Comparison of ENCODE assay signal across 10 cellular contexts in genomic region chr5:3197699-3198098, GRCh38.
DNase-seq lines count a peak whose midpoint lies in the region; ATAC-seq, FAIRE-seq and TF ChIP-seq lines count a peak whose summit lies in the region.
"Had no signal": no experiment of that assay in that cellular context is flagged by ENCODE, and none has a peak within 500 bp of the region (broad histone marks: within the 10 kb centered on the region; RNA-seq: fewer than 3 reads in every experiment).

No MANE protein-coding gene starts in this region.

- H3K9me3 Mint-ChIP-seq in WTC11 (peaks cover 3% of the 10 kb centered on the region), type B pancreatic cell (no peaks in the 10 kb centered on the region)
- peaks cover under 1% of the 10 kb centered on the region for H3K9me3 Mint-ChIP-seq in activated T-helper 2 cell treated with anti-CD3 and anti-CD28 coated beads, Interferon-gamma antibody, Interleukin-2, Interleukin-4, amounts not matched to agents 10 μg/mL and 5 μg/mL and 100 μg/mL, durations not matched to agents 14 hours and 24 hours and 36 hours

- H3K27me3 Mint-ChIP-seq in WTC11 (ENCODE audit: low read depth) (peaks cover 34% of the 10 kb centered on the region), type B pancreatic cell (peaks cover 62% of the 10 kb centered on the region)
- peaks cover 3% of the 10 kb centered on the region for H3K27me3 Mint-ChIP-seq in activated T-helper 2 cell treated with anti-CD3 and anti-CD28 coated beads, Interferon-gamma antibody, Interleukin-2, Interleukin-4, amounts not matched to agents 10 μg/mL and 5 μg/mL and 100 μg/mL, durations not matched to agents 14 hours and 24 hours and 36 hours (ENCODE audit: low read depth)

- ATAC-seq in left cardiac atrium (no peak), WTC11 (peak; percentile 71), GM19351 (IDR thresholded peaks at IDR 0.05; ENCODE audit: unreplicated experiment) (no peak)
- ATAC-seq: PC-3 had no signal

- H3K36me3 Mint-ChIP-seq in WTC11 (no peaks in the 10 kb centered on the region; the same call in 1 of the 2 replicates), type B pancreatic cell (no peaks in the 10 kb centered on the region)
- no peaks in the 10 kb centered on the region for H3K36me3 Mint-ChIP-seq in activated T-helper 2 cell treated with anti-CD3 and anti-CD28 coated beads, Interferon-gamma antibody, Interleukin-2, Interleukin-4, amounts not matched to agents 10 μg/mL and 5 μg/mL and 100 μg/mL, durations not matched to agents 14 hours and 24 hours and 36 hours (ENCODE audit: low read depth)

- H3K27ac Mint-ChIP-seq in WTC11 = no peak overlapping the region
- no peak overlapping the region for H3K27ac Mint-ChIP-seq in type B pancreatic cell
- H3K27ac Mint-ChIP-seq in activated T-helper 2 cell treated with anti-CD3 and anti-CD28 coated beads, Interferon-gamma antibody, Interleukin-2, Interleukin-4, amounts not matched to agents 10 μg/mL and 5 μg/mL and 100 μg/mL, durations not matched to agents 14 hours and 24 hours and 36 hours = no peak overlapping the region

- no peak for TF ChIP-seq CTCF in WTC11 (IDR thresholded peaks at IDR 0.05)
- TF ChIP-seq CTCF in type B pancreatic cell (conservative IDR thresholded peaks at IDR 0.05) = no peak

- intact Hi-C loops in cardiac septum (cut with DNase I) = no loop called here
- intact Hi-C loops in left cardiac atrium (cut with DNase I) = no loop called here
- intact Hi-C loops in activated T-helper 2 cell treated with anti-CD3 and anti-CD28 coated beads, Interferon-gamma antibody, Interleukin-2, Interleukin-4, amounts not matched to agents 10 μg/mL and 5 μg/mL and 100 μg/mL, durations not matched to agents 14 hours and 24 hours and 36 hours (cut with micrococcal nuclease) = no loop called here

- CTCF ChIA-PET in WTC11 (lab: Charles Lee) = interaction anchor here (0.6 to 1.1 kb wide), 5 partner anchors 12 to 360 kb away, joined by 3 to 4 read pairs (median 3); no protein-coding TSS in a partner anchor

- no peak for FAIRE-seq in H54 (lab: Jason Lieb, UNC)

- H3K4me3 Mint-ChIP-seq in WTC11 = peak overlapping the region; percentile 76
- H3K4me3 Mint-ChIP-seq in type B pancreatic cell = peak overlapping the region; percentile 81
- no peak overlapping the region for H3K4me3 Mint-ChIP-seq in activated T-helper 2 cell treated with anti-CD3 and anti-CD28 coated beads, Interferon-gamma antibody, Interleukin-2, Interleukin-4, amounts not matched to agents 10 μg/mL and 5 μg/mL and 100 μg/mL, durations not matched to agents 14 hours and 24 hours and 36 hours (ENCODE audit: low read depth)

- H3K4me1 Mint-ChIP-seq in WTC11 (peaks cover 52% of the 10 kb centered on the region), type B pancreatic cell (ENCODE audit: unreplicated experiment) (peaks cover 33% of the 10 kb centered on the region)
- H3K4me1 Mint-ChIP-seq in activated T-helper 2 cell treated with anti-CD3 and anti-CD28 coated beads, Interferon-gamma antibody, Interleukin-2, Interleukin-4, amounts not matched to agents 10 μg/mL and 5 μg/mL and 100 μg/mL, durations not matched to agents 14 hours and 24 hours and 36 hours (ENCODE audit: low read depth) = no peaks in the 10 kb centered on the region

- POLR2A ChIA-PET in WTC11 (lab: Charles Lee) = interaction anchor here (0.5 kb wide), 1 partner anchor 351 kb away, joined by 3 read pairs; no protein-coding TSS in a partner anchor

- no peak for TF ChIP-seq POLR2A in H54 (IDR thresholded peaks at IDR 0.05; ENCODE audit: low read depth, low read length)

- peak; percentile 71 for DNase-seq in cardiac septum (ENCODE audit: low spot score)
- no peak for DNase-seq in left cardiac atrium
- peak; percentile 57 for DNase-seq in WTC11 (ENCODE audit: low spot score)
- DNase-seq in inferior parietal cortex (ENCODE audit: extremely low spot score) = peak; percentile 4
- DNase-seq in type B pancreatic cell (ENCODE audit: extremely low spot score, unreplicated experiment) = no peak
- no peak for DNase-seq in H54 (ENCODE audit: insufficient read length, low spot score)
- no peak for DNase-seq in activated T-helper 2 cell treated with anti-CD3 and anti-CD28 coated beads, Interferon-gamma antibody, Interleukin-2, Interleukin-4, amounts not matched to agents 10 μg/mL and 5 μg/mL and 100 μg/mL, durations not matched to agents 14 hours and 24 hours and 36 hours (ENCODE audit: low spot score)
- DNase-seq: PC-3; stimulated activated CD8-positive, alpha-beta memory T cell treated with anti-CD3 and anti-CD28 coated beads, Interleukin-4, amount 100 ng/mL, for 48 hours had no signal

TF ChIP-seq in WTC11, 78 proteins besides CTCF, POLR2A, EP300 and RAD21:
- TF ChIP-seq FOXK1 (CRISPR knock-in tag; IDR thresholded peaks at IDR 0.05) (no peak), ATF3 (CRISPR knock-in tag; conservative IDR thresholded peaks at IDR 0.05) (no peak), MAX (CRISPR knock-in tag; IDR thresholded peaks at IDR 0.05) (peak; percentile 25; the same call in 1 of the 2 replicates), ETV6 (CRISPR knock-in tag; IDR thresholded peaks at IDR 0.05) (no peak), USF2 (CRISPR knock-in tag; IDR thresholded peaks at IDR 0.05) (0 out of 2 replicates have a peak, but pooled peaks have one; percentile 5), ERG (CRISPR knock-in tag; IDR thresholded peaks at IDR 0.05) (no peak), OVOL2 (CRISPR knock-in tag; IDR thresholded peaks at IDR 0.05; ENCODE audit: borderline replicate concordance) (no peak), ZNF532 (CRISPR knock-in tag; IDR thresholded peaks at IDR 0.05; ENCODE audit: borderline replicate concordance) (no peak)

Comparison
In these comparisons a context has a peak if more than half of its experiments do, and no peak if none do; other contexts are left out.
1. DNase-seq: peak in cardiac septum (single experiment), WTC11 (single experiment) and inferior parietal cortex (single experiment); none in left cardiac atrium (single experiment), type B pancreatic cell (single experiment), H54 (single experiment) and activated T-helper 2 cell treated with anti-CD3 and anti-CD28 coated beads, Interferon-gamma antibody, Interleukin-2, Interleukin-4, amounts not matched to agents 10 μg/mL and 5 μg/mL and 100 μg/mL, durations not matched to agents 14 hours and 24 hours and 36 hours (single experiment).